In genomic region chr11:110093407-110094297, GRCh38 we compare ENCODE assay signal across 1 cellular context.
TF ChIP-seq lines count a peak whose summit lies in the region.

No MANE protein-coding gene starts in this region.

TF ChIP-seq in HEK293, 187 proteins besides CTCF, POLR2A, EP300 and RAD21 (continued from another document and continues in another):
- TF ChIP-seq PRDM4 (tag by site-specific recombination; IDR thresholded peaks at IDR 0.05), result no peak
- TF ChIP-seq ZNF416 (tag by site-specific recombination; IDR thresholded peaks at IDR 0.05), result no peak
- TF ChIP-seq ZNF311 (tag by site-specific recombination; IDR thresholded peaks at IDR 0.05; ENCODE audit: borderline replicate concordance), result no peak
- TF ChIP-seq ZNF645 (tag by site-specific recombination; IDR thresholded peaks at IDR 0.05), result no peak
- no peak for TF ChIP-seq ZNF24 (tag by site-specific recombination; IDR thresholded peaks at IDR 0.05)
- TF ChIP-seq ZNF549 (tag by site-specific recombination; IDR thresholded peaks at IDR 0.05), result no peak
- peak; percentile 57; the same call in 1 of the 2 replicates for TF ChIP-seq KLF16 (tag by site-specific recombination; IDR thresholded peaks at IDR 0.05)
- TF ChIP-seq SCRT1 (tag by site-specific recombination; IDR thresholded peaks at IDR 0.05; ENCODE audit: borderline replicate concordance), result no peak
- peak; percentile 38; the same call in 1 of the 2 replicates for TF ChIP-seq ZNF398 (tag by site-specific recombination; IDR thresholded peaks at IDR 0.05)
- TF ChIP-seq ZNF248 (tag by site-specific recombination; IDR thresholded peaks at IDR 0.05), result no peak
- TF ChIP-seq ZNF202 (tag by site-specific recombination; IDR thresholded peaks at IDR 0.05; ENCODE audit: borderline replicate concordance), result no peak
- no peak for TF ChIP-seq ZNF37A (tag by site-specific recombination; IDR thresholded peaks at IDR 0.05)
- peak; percentile 38 for TF ChIP-seq SP2 (tag by site-specific recombination; IDR thresholded peaks at IDR 0.05)
- no peak for TF ChIP-seq ZNF658 (tag by site-specific recombination; IDR thresholded peaks at IDR 0.05)
- no peak for TF ChIP-seq ZNF155 (tag by site-specific recombination; IDR thresholded peaks at IDR 0.05)
- TF ChIP-seq ZBTB44 (tag by site-specific recombination; IDR thresholded peaks at IDR 0.05), result no peak
- TF ChIP-seq ZFP69B (tag by site-specific recombination; IDR thresholded peaks at IDR 0.05), result no peak
- TF ChIP-seq ZNF274 (IDR thresholded peaks at IDR 0.05; ENCODE audit: low read length), result no peak
- no peak for TF ChIP-seq ZNF274 (tag by site-specific recombination; IDR thresholded peaks at IDR 0.05; ENCODE audit: borderline replicate concordance)
- peak; percentile 25; the same call in 1 of the 2 replicates for TF ChIP-seq YY2 (tag by site-specific recombination; IDR thresholded peaks at IDR 0.05)
- TF ChIP-seq KLF17 (tag by site-specific recombination; IDR thresholded peaks at IDR 0.05), result no peak
- TF ChIP-seq ATF2 (tag by site-specific recombination; IDR thresholded peaks at IDR 0.05; ENCODE audit: low read depth), result no peak
- TF ChIP-seq ZBTB11 (tag by site-specific recombination; conservative IDR thresholded peaks at IDR 0.05; ENCODE audit: low read depth), result no peak
- TF ChIP-seq ZNF76 (tag by site-specific recombination; IDR thresholded peaks at IDR 0.05; ENCODE audit: borderline replicate concordance, low read depth), result 0 out of 2 replicates have a peak, but pooled peaks have one; percentile 20
- TF ChIP-seq ZBTB20 (tag by site-specific recombination; IDR thresholded peaks at IDR 0.05), result peak; percentile 88
- TF ChIP-seq PATZ1 (tag by site-specific recombination; IDR thresholded peaks at IDR 0.05), result peak; percentile 80; the same call in 1 of the 2 replicates
- peak; percentile 44; the same call in 1 of the 2 replicates for TF ChIP-seq TRIM28 (IDR thresholded peaks at IDR 0.05; ENCODE audit: borderline replicate concordance, low read length)
- peak; percentile 34; the same call in 1 of the 2 replicates for TF ChIP-seq MZF1 (tag by site-specific recombination; IDR thresholded peaks at IDR 0.05; ENCODE audit: borderline replicate concordance)
- peak; percentile 37 for TF ChIP-seq ZNF629 (tag by site-specific recombination; IDR thresholded peaks at IDR 0.05)
- no peak for TF ChIP-seq ZNF488 (tag by site-specific recombination; IDR thresholded peaks at IDR 0.05)
- no peak for TF ChIP-seq ZNF362 (tag by site-specific recombination; IDR thresholded peaks at IDR 0.05)
- no peak for TF ChIP-seq ZNF354C (tag by site-specific recombination; IDR thresholded peaks at IDR 0.05; ENCODE audit: borderline replicate concordance, low read depth)
- no peak for TF ChIP-seq ZSCAN23 (tag by site-specific recombination; IDR thresholded peaks at IDR 0.05)
- no peak for TF ChIP-seq ZNF404 (tag by site-specific recombination; IDR thresholded peaks at IDR 0.05)
- TF ChIP-seq BCL11B (tag by site-specific recombination; IDR thresholded peaks at IDR 0.05; ENCODE audit: low read depth), result 0 out of 2 replicates have a peak, but pooled peaks have one; percentile 19
- no peak for TF ChIP-seq ZNF626 (tag by site-specific recombination; IDR thresholded peaks at IDR 0.05)
- TF ChIP-seq HOXA7 (CRISPR knock-in tag; IDR thresholded peaks at IDR 0.05; ENCODE audit: borderline replicate concordance), result no peak
- TF ChIP-seq ZFP37 (tag by site-specific recombination; IDR thresholded peaks at IDR 0.05), result peak; percentile 94
- TF ChIP-seq ZNF513 (tag by site-specific recombination; IDR thresholded peaks at IDR 0.05), result 0 out of 2 replicates have a peak, but pooled peaks have one; percentile 1
